8 cellular contexts compared by ENCODE assay signal in the genomic region with DNA sequence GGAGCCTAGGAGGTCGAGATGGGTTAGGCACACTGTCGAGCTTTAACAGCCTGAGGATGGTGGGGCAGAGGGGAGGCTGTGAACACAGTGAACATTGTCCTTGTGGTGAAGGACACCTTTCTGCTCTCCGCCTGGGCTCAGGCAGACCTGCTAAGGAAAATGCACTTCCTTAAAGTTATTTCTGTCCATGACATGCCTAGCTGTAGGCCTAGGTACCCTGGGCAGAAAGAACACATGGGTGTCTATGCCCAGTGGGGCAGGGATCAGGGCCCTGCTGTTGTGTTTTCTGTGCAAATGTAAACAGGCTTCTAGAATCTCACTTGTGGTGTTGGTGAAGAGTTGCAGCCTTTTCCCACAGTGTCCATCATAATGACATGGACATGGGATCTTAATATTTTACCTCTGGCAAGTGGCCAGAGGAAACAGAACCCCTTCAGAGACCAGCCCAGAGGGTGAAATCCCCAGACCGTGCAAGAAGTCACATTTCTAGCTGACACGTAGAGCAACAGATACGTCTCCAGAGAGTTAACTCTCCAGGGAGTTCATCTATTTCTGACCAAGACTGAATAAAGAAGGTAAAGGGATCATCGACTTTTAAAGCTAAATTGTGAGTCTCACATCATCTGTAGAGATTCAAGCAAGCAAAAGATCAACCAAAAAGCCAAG.
A peak's percentile ranks its signal among the peaks of the same experiment; 100 is the strongest.
DNase-seq lines count a peak whose midpoint lies in the region; ATAC-seq, FAIRE-seq and TF ChIP-seq lines count a peak whose summit lies in the region.

No MANE protein-coding gene starts in this region.

- SMC1A ChIA-PET in GM12878 (lab: Charles Lee; ENCODE audit: uncharacterized antibody, unreplicated experiment), result interaction anchor here (0.6 to 11.2 kb wide), 22 partner anchors 9 to 224 kb away, joined by 3 to 460 read pairs (median 7); no protein-coding TSS in a partner anchor

- peak; percentile 72 for ATAC-seq in GM18873 (IDR thresholded peaks at IDR 0.05; ENCODE audit: low FRiP score, unreplicated experiment)
- peak; percentile 73 for ATAC-seq in HG02885 (IDR thresholded peaks at IDR 0.05; ENCODE audit: poor library complexity, unreplicated experiment)
- peak; percentile 73 for ATAC-seq in GM12878

- H3K27ac ChIP-seq in GM12878 (ENCODE audit: control insufficient read depth, insufficient read depth) (peak overlapping the region; percentile 49), sigmoid colon (peak overlapping the region; percentile 87 to 91 (median 90)), caudate nucleus (ENCODE audit: low read depth, low read length) (no peak overlapping the region)

- under 1% methylated on average over 7 of the region's 7 CpGs for WGBS in GM12878 (ENCODE audit: insufficient coverage, insufficient replicate concordance, low lambda C conversion rate, missing lambda C conversion rate)
- 60 to 79% methylated on average over 7 of the region's 7 CpGs for WGBS in sigmoid colon, 2 donors

- TF ChIP-seq POLR2A in GM12878 (IDR thresholded peaks at IDR 0.05; ENCODE audit: low read depth, low read length) (no peak; the same call in 1 of the 2 replicates), sigmoid colon (IDR thresholded peaks at IDR 0.05) (no peak)

- no TSS peak for BruUV-seq in GM12878 (replicated peaks; lab: Mats Ljungman, UMichigan)

- no peak overlapping the region for H2AFZ ChIP-seq in GM12878 (ENCODE audit: control insufficient read depth, low read depth, low read length)

- H3K36me3 ChIP-seq in GM12878 (ENCODE audit: control insufficient read depth in 2 of 2, insufficient read depth in 2 of 2, low read length in 1 of 2) (peaks cover 3 to 7% of the 10 kb centered on the region in 2 experiments; a peak in 3 of 4 replicates), sigmoid colon (no peaks in the 10 kb centered on the region)

- DNase-seq in GM12878 (ENCODE audit: low read depth, low spot score) (peak; percentile 88), sigmoid colon (no peak), caudate nucleus (lab: John Stamatoyannopoulos, UW) (no peak), SIG-M5 (lab: John Stamatoyannopoulos, UW) (no peak)
- DNase-seq in activated T-cell treated with anti-CD3 and anti-CD28 coated beads, Interleukin-2, amount 50 U/mL, for 1 hour, result no peak
- DNase-seq in activated CD4-positive, alpha-beta memory T cell treated with anti-CD3 and anti-CD28 coated beads, Interleukin-2, amount 10 ng/mL, durations not matched to agents 7 days and 5 days, result no peak

- no peak for TF ChIP-seq RAD21 in GM12878 (IDR thresholded peaks at IDR 0.05; ENCODE audit: insufficient read depth, low read depth, low read length)

- H3K79me2 ChIP-seq in GM12878 (ENCODE audit: control insufficient read depth, insufficient read depth, low read length), result peaks cover 94% of the 10 kb centered on the region

- peaks cover 4% of the 10 kb centered on the region for H3K36me3 Mint-ChIP-seq in activated CD4-positive, alpha-beta memory T cell treated with anti-CD3 and anti-CD28 coated beads, Interleukin-2, amount 10 ng/mL, durations not matched to agents 7 days and 5 days (ENCODE audit: low read depth)

- RAD21 ChIA-PET in GM12878 (lab: Charles Lee; ENCODE audit: unreplicated experiment), result interaction anchor here (0.7 to 14.4 kb wide), 23 partner anchors 20 to 680 kb away, joined by 3 to 396 read pairs (median 5); no protein-coding TSS in a partner anchor

- POLR2A ChIA-PET in GM12878 (lab: Charles Lee), result interaction anchor here (0.8 to 10.9 kb wide), 10 partner anchors 10 to 226 kb away, joined by 3 to 262 read pairs (median 10); no protein-coding TSS in a partner anchor
- POLR2A ChIA-PET in activated CD4-positive, alpha-beta memory T cell treated with anti-CD3 and anti-CD28 coated beads, Interleukin-2, amount 10 ng/mL, durations not matched to agents 7 days and 5 days (lab: Charles Lee), result no interaction called here

- no peaks in the 10 kb centered on the region for H3K27me3 ChIP-seq in GM12878 (replicated peaks in 1 of 2; ENCODE audit: control insufficient read depth in 2 of 2, insufficient read depth in 2 of 2, low read length in 1 of 2)
- no peaks in the 10 kb centered on the region for H3K27me3 ChIP-seq in sigmoid colon

- H3K4me1 ChIP-seq in GM12878 (ENCODE audit: control insufficient read depth, insufficient read depth, low read length) (peaks cover 79% of the 10 kb centered on the region), sigmoid colon (peaks cover 0 to 96% (median 81%) of the 10 kb centered on the region in 4 donors)

- no peak overlapping the region for H3K27ac Mint-ChIP-seq in activated CD4-positive, alpha-beta memory T cell treated with anti-CD3 and anti-CD28 coated beads, Interleukin-2, amount 10 ng/mL, durations not matched to agents 7 days and 5 days

- in situ Hi-C loops in GM12878 (cut with MboI), result loop anchor here (25.0 kb wide), 1 partner anchor 1884 kb away; no protein-coding TSS in a partner anchor

- CTCF ChIA-PET in GM12878 (lab: Yijun Ruan, JAX), result interaction anchor here (0.7 to 9.5 kb wide), 21 partner anchors 9 to 225 kb away, joined by 3 to 123 read pairs (median 6); no protein-coding TSS in a partner anchor
- CTCF ChIA-PET in activated CD4-positive, alpha-beta memory T cell treated with anti-CD3 and anti-CD28 coated beads, Interleukin-2, amount 10 ng/mL, durations not matched to agents 7 days and 5 days (lab: Charles Lee), result interaction anchor here (0.8 to 1.5 kb wide), 3 partner anchors 10 to 54 kb away, joined by 3 to 4 read pairs (median 3); no protein-coding TSS in a partner anchor

- H3K9me3 ChIP-seq in GM12878 (replicated peaks; ENCODE audit: control insufficient read depth, insufficient read depth, low read length) (no peaks in the 10 kb centered on the region), sigmoid colon (no peaks in the 10 kb centered on the region)

- H3K4me3 ChIP-seq in GM12878 (peak overlapping the region; percentile 24; the same call in 1 of the 2 replicates), sigmoid colon (peak overlapping the region in 3 of 4 donors; percentile 1 to 47 (median 45))

- intact Hi-C loops in GM12878 (cut with micrococcal nuclease; ENCODE audit: unreplicated experiment) (loop anchor here (1.0 to 2.0 kb wide), 3 partner anchors 15 to 154 kb away; no protein-coding TSS in a partner anchor), sigmoid colon (cut with DNase I) (loop anchor here (5.0 kb wide), 3 partner anchors 81 to 381 kb away; partner anchors contain the start of gene TXN)

- no peak overlapping the region for H3K4me3 Mint-ChIP-seq in activated CD4-positive, alpha-beta memory T cell treated with anti-CD3 and anti-CD28 coated beads, Interleukin-2, amount 10 ng/mL, durations not matched to agents 7 days and 5 days

- H3K27me3 Mint-ChIP-seq in activated CD4-positive, alpha-beta memory T cell treated with anti-CD3 and anti-CD28 coated beads, Interleukin-2, amount 10 ng/mL, durations not matched to agents 7 days and 5 days, result no peaks in the 10 kb centered on the region

- TF ChIP-seq EP300 in GM12878 (IDR thresholded peaks at IDR 0.05; ENCODE audit: borderline replicate concordance in 1 of 2, control insufficient read depth in 1 of 2, low read depth in 2 of 2, low read length in 2 of 2) (peak; percentile 28 to 88; a peak in 2 of 4 replicates), sigmoid colon (IDR thresholded peaks at IDR 0.05) (no peak)

- FAIRE-seq in GM12878 (lab: Jason Lieb, UNC), result no peak

- H3K9me3 Mint-ChIP-seq in activated CD4-positive, alpha-beta memory T cell treated with anti-CD3 and anti-CD28 coated beads, Interleukin-2, amount 10 ng/mL, durations not matched to agents 7 days and 5 days, result no peaks in the 10 kb centered on the region

- H3K4me1 Mint-ChIP-seq in activated CD4-positive, alpha-beta memory T cell treated with anti-CD3 and anti-CD28 coated beads, Interleukin-2, amount 10 ng/mL, durations not matched to agents 7 days and 5 days, result peaks cover 24% of the 10 kb centered on the region

- TF ChIP-seq CTCF in GM12878 (IDR thresholded peaks at IDR 0.05 in 2 of 3, conservative IDR thresholded peaks at IDR 0.05 in 1 of 3; ENCODE audit: control insufficient read depth in 2 of 3, extremely low read depth in 1 of 3, insufficient read depth in 1 of 3, low read depth in 3 of 3, low read length in 3 of 3) (no peak), sigmoid colon (IDR thresholded peaks at IDR 0.05) (no peak)

- H4K20me1 ChIP-seq in GM12878 (ENCODE audit: control insufficient read depth, insufficient read depth), result no peaks in the 10 kb centered on the region

- 0 out of 2 replicates have a peak overlapping the region, but pooled peaks have one; percentile 5 for H3K9ac ChIP-seq in GM12878 (ENCODE audit: control insufficient read depth, insufficient read depth, low read length)

- peak overlapping the region; percentile 75 for H3K4me2 ChIP-seq in GM12878 (ENCODE audit: control insufficient read depth, insufficient read depth)

TF ChIP-seq in GM12878, 131 proteins besides CTCF, POLR2A, EP300 and RAD21 (continues in another document):
- no peak for TF ChIP-seq IRF3 (IDR thresholded peaks at IDR 0.05)
- peak; percentile 67 for TF ChIP-seq PKNOX1 (IDR thresholded peaks at IDR 0.05)
